ENCODE assay signal across 15 cellular contexts in genomic region chr1:205262706-205263105, GRCh38. TPM values are rescaled to one million over a fixed set of nuclear protein-coding genes. Genes with fewer than 3 reads are reported as not detected.
DNase-seq lines count a peak whose midpoint lies in the region; ATAC-seq and TF ChIP-seq lines count a peak whose summit lies in the region.
"Had no signal": no experiment of that assay in that cellular context is flagged by ENCODE, and none has a peak within 500 bp of the region (broad histone marks: within the 10 kb centered on the region; RNA-seq: fewer than 3 reads in every experiment).

No MANE protein-coding gene starts in this region.

- H3K9me3 ChIP-seq in right atrium auricular region = no peaks in the 10 kb centered on the region
- H3K9me3 ChIP-seq: colonic mucosa, left lung had no signal

- no peak overlapping the region for H3K4me3 ChIP-seq in right atrium auricular region
- no peak overlapping the region for H3K4me3 ChIP-seq in dorsolateral prefrontal cortex
- H3K4me3 ChIP-seq: colonic mucosa, left lung had no signal

- intact Hi-C loops in Right ventricle myocardium superior (cut with DNase I) = no loop called here
- intact Hi-C loops in dorsolateral prefrontal cortex (cut with DNase I) = no loop called here
- intact Hi-C loops in left cardiac atrium (cut with DNase I) = no loop called here

- H3K27me3 ChIP-seq in right atrium auricular region (no peaks in the 10 kb centered on the region), dorsolateral prefrontal cortex (no peaks in the 10 kb centered on the region)
- H3K27me3 ChIP-seq: colonic mucosa, foreskin keratinocyte, left lung had no signal

- H3K4me1 ChIP-seq in right atrium auricular region = peaks cover 0 to 49% of the 10 kb centered on the region in 2 donors
- H3K4me1 ChIP-seq: colonic mucosa had no signal

- DNase-seq in Right ventricle myocardium superior = peak; percentile 2
- no peak for DNase-seq in right atrium auricular region (ENCODE audit: low spot score)
- DNase-seq in OCI-M1 (lab: John Stamatoyannopoulos, UW) = peak; percentile 39
- no peak for DNase-seq in dorsolateral prefrontal cortex
- DNase-seq in substantia nigra (lab: John Stamatoyannopoulos, UW) = no peak
- no peak for DNase-seq in left cardiac atrium
- DNase-seq: CD8-positive, alpha-beta T cell; colonic mucosa; foreskin keratinocyte; left lung; NCI-H1048; stimulated activated CD4-positive, alpha-beta T cell treated with anti-CD3 and anti-CD28 coated beads, Interleukin-4, amount 100 ng/mL, for 24 hours had no signal

- ATAC-seq in Right ventricle myocardium superior (ENCODE audit: poor library complexity) = no peak
- no peak for ATAC-seq in GM21619 (IDR thresholded peaks at IDR 0.05; ENCODE audit: unreplicated experiment)
- no peak for ATAC-seq in HG03045 (IDR thresholded peaks at IDR 0.05; ENCODE audit: unreplicated experiment)
- no peak for ATAC-seq in left cardiac atrium
- ATAC-seq: activated CD4-positive, CD25-positive, alpha-beta regulatory T cell treated with anti-CD3 and anti-CD28 coated beads, Interleukin-2, amount 50 U/mL, for 24 hours; CD8-positive, alpha-beta T cell; foreskin keratinocyte; left lung had no signal

- TF ChIP-seq CTCF in right atrium auricular region (IDR thresholded peaks at IDR 0.05) = no peak
- TF ChIP-seq CTCF in dorsolateral prefrontal cortex (IDR thresholded peaks at IDR 0.05 in 54 of 56, conservative IDR thresholded peaks at IDR 0.05 in 2 of 56; ENCODE audit: low read depth in 1 of 56, partially characterized antibody in 56 of 56) = no peak

- H3K27ac ChIP-seq in right atrium auricular region (no peak overlapping the region), dorsolateral prefrontal cortex (peak overlapping the region in 45 of 59 donors; percentile 1 to 100 (median 75)), substantia nigra (ENCODE audit: low read depth, low read length, poor library complexity, severe bottlenecking) (peak overlapping the region; percentile 96)
- H3K27ac ChIP-seq: colonic mucosa, foreskin keratinocyte, left lung had no signal

- H3K36me3 ChIP-seq in right atrium auricular region = no peaks in the 10 kb centered on the region
- H3K36me3 ChIP-seq: colonic mucosa, left lung had no signal

RNA-seq across cellular contexts. Expression of gene TMCC2, which starts 35.0 kb away (rescaled TPM):
- total RNA-seq in Right ventricle myocardium superior (1.3 TPM), right atrium auricular region (10 to 100 TPM in 1 of 2 donors, 1 to 10 TPM in 1; 8.5 to 11.9 TPM), dorsolateral prefrontal cortex (100 to 1,000 TPM in 42 of 120 experiments, 10 to 100 TPM in 78; 52.9 to 143 (median 93.9) TPM), left cardiac atrium (10 to 100 TPM in 1 of 2 donors, 1 to 10 TPM in 1; 7.3 to 11.9 TPM)

RNA-seq across cellular contexts. Expression of gene DSTYK, which starts 51.2 kb away (rescaled TPM):
- total RNA-seq in Right ventricle myocardium superior (5.3 TPM), right atrium auricular region (1 to 10 TPM; 6.7 to 8.9 TPM), dorsolateral prefrontal cortex (10 to 100 TPM; 28.0 to 49.3 (median 39.9) TPM), left cardiac atrium (1 to 10 TPM; 8.1 to 8.2 TPM)

RNA-seq across cellular contexts. Expression of gene NUAK2, which starts 58.8 kb away (rescaled TPM):
- total RNA-seq in Right ventricle myocardium superior (1.2 TPM), right atrium auricular region (1 to 10 TPM in 1 of 2 donors, under 1 TPM in 1; 0.67 to 1.7 TPM), dorsolateral prefrontal cortex (1 to 10 TPM in 102 of 120 experiments, under 1 TPM in 18; 0.55 to 5.2 (median 1.7) TPM), left cardiac atrium (1 to 10 TPM; 1.2 to 1.4 TPM)

Comparison
In these comparisons a context has a peak if more than half of its experiments do, and no peak if none do; other contexts are left out.
1. DNase-seq: peak in Right ventricle myocardium superior (single experiment) and OCI-M1 (single experiment); none in right atrium auricular region (single experiment), dorsolateral prefrontal cortex (0 of 10), substantia nigra (0 of 49) and left cardiac atrium (single experiment).
2. H3K27ac ChIP-seq: peak in dorsolateral prefrontal cortex (45 of 59) and substantia nigra (single experiment); none in right atrium auricular region (0 of 2).
3. RNA of gene TMCC2, which starts 35.0 kb away (total RNA-seq): 52.9 to 143 TPM in dorsolateral prefrontal cortex; 7.3 to 11.9 TPM in left cardiac atrium, 8.5 to 11.9 TPM in right atrium auricular region and 1.3 TPM in Right ventricle myocardium superior (single experiment); every median in the first group is over 4 times any median in the second.